ENCODE assay signal across 17 cellular contexts in the genomic region with DNA sequence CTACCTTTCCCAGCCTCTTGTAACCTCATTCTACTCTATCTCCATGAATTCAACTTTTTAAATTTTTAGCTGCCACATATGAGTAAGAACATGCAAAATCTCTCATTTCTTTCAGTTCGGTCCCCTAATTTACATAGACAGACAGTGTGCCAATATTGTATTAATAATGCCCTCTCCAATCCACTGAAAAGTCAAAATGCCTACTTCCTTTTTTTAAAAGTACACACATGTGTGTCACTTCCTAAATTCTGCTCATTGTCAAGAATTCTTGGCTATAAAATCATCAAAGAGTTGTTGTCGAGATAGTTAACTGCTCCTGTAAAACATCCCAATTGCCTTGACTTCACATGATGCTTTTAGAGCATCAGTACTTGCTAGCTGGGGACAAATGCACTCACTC.
DNase-seq lines count a peak whose midpoint lies in the region; ATAC-seq and TF ChIP-seq lines count a peak whose summit lies in the region.
"Had no signal": no experiment of that assay in that cellular context is flagged by ENCODE, and none has a peak within 500 bp of the region (broad histone marks: within the 10 kb centered on the region; RNA-seq: fewer than 3 reads in every experiment).

No MANE protein-coding gene starts in this region.

- H3K9me3 ChIP-seq in right lobe of liver (no peaks in the 10 kb centered on the region), HAP-1 (no peaks in the 10 kb centered on the region)
- H3K9me3 ChIP-seq: pancreas, upper lobe of right lung had no signal

- no peak for TF ChIP-seq POLR2A in right lobe of liver (IDR thresholded peaks at IDR 0.05)
- no peak for TF ChIP-seq POLR2A in lower leg skin (IDR thresholded peaks at IDR 0.05)

- ATAC-seq in GM21423 (IDR thresholded peaks at IDR 0.05; ENCODE audit: unreplicated experiment) (peak; percentile 45), HG03175 (IDR thresholded peaks at IDR 0.05; ENCODE audit: unreplicated experiment) (peak; percentile 44), GM19397 (IDR thresholded peaks at IDR 0.05; ENCODE audit: unreplicated experiment) (no peak), right lobe of liver (no peak)
- ATAC-seq: activated T-helper 17 cell treated with anti-CD3 and anti-CD28 coated beads, Interleukin-2, amount 50 U/mL, for 72 hours; Panc1; pancreas; upper lobe of right lung had no signal

- TF ChIP-seq CTCF in GM12865 (IDR thresholded peaks at IDR 0.05; ENCODE audit: insufficient read depth, low read depth, low read length, missing control alignments) (no peak), right lobe of liver (IDR thresholded peaks at IDR 0.05) (no peak), lower leg skin (IDR thresholded peaks at IDR 0.05) (no peak)

- 56% methylated on average over 2 of the region's 2 CpGs for WGBS in right lobe of liver (ENCODE audit: insufficient coverage, low coverage, low lambda C conversion rate, missing lambda C conversion rate)
- WGBS in lower leg skin, 2 donors: 53 to 55% methylated on average over 2 of the region's 2 CpGs

- no peaks in the 10 kb centered on the region for H3K4me1 ChIP-seq in right lobe of liver
- H3K4me1 ChIP-seq in HAP-1: no peaks in the 10 kb centered on the region
- H3K4me1 ChIP-seq: pancreas, upper lobe of right lung had no signal

- H3K4me3 ChIP-seq in GM12865 (ENCODE audit: low read depth, low read length): no peak overlapping the region
- no peak overlapping the region for H3K4me3 ChIP-seq in right lobe of liver
- no peak overlapping the region for H3K4me3 ChIP-seq in lower leg skin (ENCODE audit: low read depth, poor library complexity, severe bottlenecking)
- no peak overlapping the region for H3K4me3 ChIP-seq in HAP-1
- H3K4me3 ChIP-seq: GM23248, pancreas, upper lobe of right lung had no signal

- H3K36me3 ChIP-seq in right lobe of liver: no peaks in the 10 kb centered on the region
- no peaks in the 10 kb centered on the region for H3K36me3 ChIP-seq in HAP-1 (replicated peaks)
- H3K36me3 ChIP-seq: pancreas, upper lobe of right lung had no signal

- DNase-seq in GM12865 (ENCODE audit: low read depth) (peak; percentile 22), OCI-M1 (lab: John Stamatoyannopoulos, UW) (peak; percentile 3), right lobe of liver (no peak), lower leg skin (ENCODE audit: low spot score in 2 of 2) (no peak), HAP-1 (ENCODE audit: low spot score in 2 of 2) (no peak)
- DNase-seq: activated CD4-positive, alpha-beta T cell treated with anti-CD3 and anti-CD28 coated beads, Interleukin-2, amount 10 ng/mL, durations not matched to agents 7 days and 5 days; dermis blood vessel endothelial cell; DMS53; NCI-H2227 treated with DMSO at 0.1 percent for 48 hours; pancreas; upper lobe of right lung had no signal

- H3K27me3 ChIP-seq in right lobe of liver: no peaks in the 10 kb centered on the region
- H3K27me3 ChIP-seq in HAP-1 (ENCODE audit: low read depth): no peaks in the 10 kb centered on the region
- H3K27me3 ChIP-seq: pancreas, upper lobe of right lung had no signal

- in situ Hi-C loops in HAP-1 (cut with MboI; ENCODE audit: low sequenced_read_pairs): no loop called here

- intact Hi-C loops in right lobe of liver (cut with DNase I): no loop called here
- intact Hi-C loops in lower leg skin (cut with DNase I; ENCODE audit: low total_unique reads): no loop called here

- no peak overlapping the region for H3K27ac ChIP-seq in right lobe of liver
- H3K27ac ChIP-seq: GM23248, pancreas, upper lobe of right lung had no signal

Comparison
In these comparisons a context has a peak if more than half of its experiments do, and no peak if none do; other contexts are left out.
1. DNase-seq: peak in GM12865 (single experiment) and OCI-M1 (single experiment); none in right lobe of liver (0 of 3), lower leg skin (0 of 2) and HAP-1 (0 of 2).
2. ATAC-seq: peak in GM21423 (single experiment) and HG03175 (single experiment); none in GM19397 (single experiment) and right lobe of liver (0 of 4).